In genomic region chr9:93461414-93461743, GRCh38 we compare ENCODE assay signal across 18 cellular contexts. TPM values are rescaled to one million over a fixed set of nuclear protein-coding genes. Genes with fewer than 3 reads are reported as not detected.
DNase-seq lines count a peak whose midpoint lies in the region; ATAC-seq and TF ChIP-seq lines count a peak whose summit lies in the region.
"Had no signal": no experiment of that assay in that cellular context is flagged by ENCODE, and none has a peak within 500 bp of the region (broad histone marks: within the 10 kb centered on the region; RNA-seq: fewer than 3 reads in every experiment).

No MANE protein-coding gene starts in this region.

- H3K36me3 ChIP-seq in CD4-positive, CD25-positive, alpha-beta regulatory T cell (ENCODE audit: control insufficient read depth, insufficient read depth, low read length): peaks cover 2% of the 10 kb centered on the region
- H3K36me3 ChIP-seq in HEK293 (ENCODE audit: control insufficient read depth in 2 of 2, insufficient read depth in 1 of 2, low read length in 2 of 2): no peaks in the 10 kb centered on the region
- no peaks in the 10 kb centered on the region; the same call in 1 of the 2 replicates for H3K36me3 ChIP-seq in SU-DHL-6 (ENCODE audit: low read length)

- no peak overlapping the region for H3K4me3 ChIP-seq in CD4-positive, CD25-positive, alpha-beta regulatory T cell (ENCODE audit: low read depth, low read length)
- H3K4me3 ChIP-seq in HEK293 (ENCODE audit: low read depth, low read length) (no peak overlapping the region), SU-DHL-6 (ENCODE audit: insufficient read depth, low read length, poor library complexity, severe bottlenecking) (no peak overlapping the region)
- H3K4me3 ChIP-seq: BLaER1 treated with 17β-estradiol and CSF1 and Interleukin-3, amounts not matched to agents 10 nM and 100 nM had no signal

- DNase-seq in CD4-positive, CD25-positive, alpha-beta regulatory T cell: no peak
- DNase-seq in naive B cell: no peak
- no peak for DNase-seq in T-helper 9 cell
- no peak for DNase-seq in SK-N-DZ (ENCODE audit: low spot score)
- DNase-seq: H7; NCI-H1105; NCI-H510A; NCI-H748 treated with DMSO at 0.1 percent for 48 hours; NK-92 treated with Interleukin-12 subunit alpha and Interleukin-12 subunit beta, amount 100 ng/mL, for 24 hours; RPMI8226; SHP77 treated with DMSO at 0.1 percent for 48 hours had no signal

- H3K9me3 Mint-ChIP-seq in CD4-positive, CD25-positive, alpha-beta regulatory T cell: no peaks in the 10 kb centered on the region
- H3K9me3 Mint-ChIP-seq in naive B cell: peaks cover 0 to 3% (median 0%) of the 10 kb centered on the region in 7 donors
- H3K9me3 Mint-ChIP-seq: IgD-negative memory B cell had no signal

- H3K4me2 ChIP-seq in SU-DHL-6 (ENCODE audit: low read depth, low read length, poor library complexity, severe bottlenecking): no peak overlapping the region

- H4K20me1 ChIP-seq in SU-DHL-6 (ENCODE audit: low read depth, low read length): no peaks in the 10 kb centered on the region; the same call in 1 of the 2 replicates

- peaks cover 67% of the 10 kb centered on the region for H3K4me1 ChIP-seq in CD4-positive, CD25-positive, alpha-beta regulatory T cell (ENCODE audit: control insufficient read depth, insufficient read depth, low read length, poor library complexity, severe bottlenecking)
- H3K4me1 ChIP-seq in HEK293 (ENCODE audit: control insufficient read depth, insufficient read depth, low read length): peaks cover 26% of the 10 kb centered on the region

- H3K4me1 Mint-ChIP-seq in CD4-positive, CD25-positive, alpha-beta regulatory T cell: peaks cover 61 to 95% (median 84%) of the 10 kb centered on the region in 4 donors
- H3K4me1 Mint-ChIP-seq in naive B cell: peaks cover 68 to 88% (median 83%) of the 10 kb centered on the region in 3 donors

- H3K79me2 ChIP-seq in SU-DHL-6 (ENCODE audit: insufficient read depth, low read length): peaks cover 100% of the 10 kb centered on the region

- peaks cover 14% of the 10 kb centered on the region for H3K36me3 Mint-ChIP-seq in CD4-positive, CD25-positive, alpha-beta regulatory T cell
- peaks cover 4 to 14% of the 10 kb centered on the region in 2 donors for H3K36me3 Mint-ChIP-seq in naive B cell

- peaks cover 11% of the 10 kb centered on the region; the same call in 1 of the 2 replicates for H3F3A ChIP-seq in SU-DHL-6 (ENCODE audit: insufficient read depth)

- peak overlapping the region; percentile 34 for H3K27ac ChIP-seq in CD4-positive, CD25-positive, alpha-beta regulatory T cell (ENCODE audit: insufficient read depth, low read length, poor library complexity, severe bottlenecking)
- no peak overlapping the region for H3K27ac ChIP-seq in HEK293 (ENCODE audit: extremely low read depth, low read depth, low read length)
- H3K27ac ChIP-seq in SU-DHL-6 (ENCODE audit: low read depth, low read length): 0 out of 2 replicates have a peak overlapping the region, but pooled peaks have one; percentile 22
- H3K27ac ChIP-seq: HL-60 had no signal

- no peak for TF ChIP-seq CTCF in HEK293 (tag by site-specific recombination; IDR thresholded peaks at IDR 0.05)
- no peak for TF ChIP-seq CTCF in SU-DHL-6 (IDR thresholded peaks at IDR 0.05; ENCODE audit: insufficient read depth, low read length, poor library complexity, severe bottlenecking)

- no peaks in the 10 kb centered on the region for H3K27me3 Mint-ChIP-seq in CD4-positive, CD25-positive, alpha-beta regulatory T cell
- H3K27me3 Mint-ChIP-seq in naive B cell: no peaks in the 10 kb centered on the region
- H3K27me3 Mint-ChIP-seq: IgD-negative memory B cell had no signal

- H3K9ac ChIP-seq in SU-DHL-6 (ENCODE audit: low read length): no peak overlapping the region
- H3K9ac ChIP-seq: BLaER1 treated with 17β-estradiol and CSF1 and Interleukin-3, amounts not matched to agents 10 nM and 100 nM had no signal

- POLR2A ChIA-PET in HEK293 (lab: Yijun Ruan, JAX): no interaction called here

- H3K9me3 ChIP-seq in CD4-positive, CD25-positive, alpha-beta regulatory T cell (ENCODE audit: control insufficient read depth in 2 of 2, low read length in 2 of 2): no peaks in the 10 kb centered on the region
- H3K9me3 ChIP-seq in HEK293 (ENCODE audit: control insufficient read depth, insufficient read depth, low read depth, low read length) (no peaks in the 10 kb centered on the region), SU-DHL-6 (ENCODE audit: insufficient read depth, low read length) (no peaks in the 10 kb centered on the region)
- H3K9me3 ChIP-seq: BLaER1 treated with 17β-estradiol and CSF1 and Interleukin-3, amounts not matched to agents 10 nM and 100 nM had no signal

- no peaks in the 10 kb centered on the region for H3K27me3 ChIP-seq in CD4-positive, CD25-positive, alpha-beta regulatory T cell (ENCODE audit: control insufficient read depth, insufficient read depth, low read length)
- H3K27me3 ChIP-seq in SU-DHL-6 (ENCODE audit: low read length): no peaks in the 10 kb centered on the region
- H3K27me3 ChIP-seq: BLaER1 treated with 17β-estradiol and CSF1 and Interleukin-3, amounts not matched to agents 10 nM and 100 nM had no signal

- H3K27ac Mint-ChIP-seq in CD4-positive, CD25-positive, alpha-beta regulatory T cell: no peak overlapping the region
- peak overlapping the region in 5 of 6 donors; percentile 32 to 82 (median 45) for H3K27ac Mint-ChIP-seq in naive B cell

- no peak for ATAC-seq in CD4-positive, CD25-positive, alpha-beta regulatory T cell (ENCODE audit: low read depth in 2 of 2)
- ATAC-seq in naive B cell (ENCODE audit: low read depth in 2 of 2) (no peak), HG03460 (IDR thresholded peaks at IDR 0.05; ENCODE audit: unreplicated experiment) (no peak), GM21447 (IDR thresholded peaks at IDR 0.05; ENCODE audit: unreplicated experiment) (no peak)

- H2AFZ ChIP-seq in SU-DHL-6 (ENCODE audit: low read depth, low read length, severe bottlenecking): no peak overlapping the region

- H3K4me3 Mint-ChIP-seq in CD4-positive, CD25-positive, alpha-beta regulatory T cell: no peak overlapping the region
- H3K4me3 Mint-ChIP-seq in naive B cell: peak overlapping the region in 1 of 8 donors; percentile 22

- no peaks in the 10 kb centered on the region for H3K9me2 ChIP-seq in SU-DHL-6 (replicated peaks; ENCODE audit: insufficient read depth, low read length)

- CTCF ChIA-PET in HEK293 (lab: Yijun Ruan, JAX): interaction anchor here (0.7 kb wide), 1 partner anchor 308 kb away, joined by 3 read pairs; no protein-coding TSS in a partner anchor

TF ChIP-seq in HEK293, 187 proteins besides CTCF, POLR2A, EP300 and RAD21:
- no peak for TF ChIP-seq SALL2 (tag by site-specific recombination; IDR thresholded peaks at IDR 0.05; ENCODE audit: borderline replicate concordance)
- TF ChIP-seq, protein P1, sequence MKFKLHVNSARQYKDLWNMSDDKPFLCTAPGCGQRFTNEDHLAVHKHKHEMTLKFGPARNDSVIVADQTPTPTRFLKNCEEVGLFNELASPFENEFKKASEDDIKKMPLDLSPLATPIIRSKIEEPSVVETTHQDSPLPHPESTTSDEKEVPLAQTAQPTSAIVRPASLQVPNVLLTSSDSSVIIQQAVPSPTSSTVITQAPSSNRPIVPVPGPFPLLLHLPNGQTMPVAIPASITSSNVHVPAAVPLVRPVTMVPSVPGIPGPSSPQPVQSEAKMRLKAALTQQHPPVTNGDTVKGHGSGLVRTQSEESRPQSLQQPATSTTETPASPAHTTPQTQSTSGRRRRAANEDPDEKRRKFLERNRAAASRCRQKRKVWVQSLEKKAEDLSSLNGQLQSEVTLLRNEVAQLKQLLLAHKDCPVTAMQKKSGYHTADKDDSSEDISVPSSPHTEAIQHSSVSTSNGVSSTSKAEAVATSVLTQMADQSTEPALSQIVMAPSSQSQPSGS (tag by site-specific recombination; IDR thresholded peaks at IDR 0.05; ENCODE audit: low read depth): 0 out of 2 replicates have a peak, but pooled peaks have one; percentile 9
TF ChIP-seq in HEK293: peak in this region for 1.

RNA-seq across cellular contexts. Expression of gene FAM120AOS, which starts 8.0 kb away (rescaled TPM):
- total RNA-seq in CD4-positive, CD25-positive, alpha-beta regulatory T cell: 45.7 TPM
- 10 to 100 TPM; 50.2 to 64.3 (median 56.5) TPM for polyA plus RNA-seq in CD4-positive, CD25-positive, alpha-beta regulatory T cell
- 10 to 100 TPM; 54.8 to 85.9 (median 68.0) TPM for polyA plus RNA-seq in naive B cell (ENCODE audit: low read depth in 6 of 6)
- 27.2 and 31.6 TPM in 2 replicates for polyA plus RNA-seq in SK-N-DZ (2014; cell fraction: cytosol; rRNA removed)
- 15.8 and 20.8 TPM in 2 replicates for polyA plus RNA-seq in SK-N-DZ (2014; cell fraction: nucleus; rRNA removed)

RNA-seq across cellular contexts. Expression of gene FAM120A, which starts 9.9 kb away (rescaled TPM):
- 95.7 TPM for total RNA-seq in CD4-positive, CD25-positive, alpha-beta regulatory T cell
- 10 to 100 TPM; 11.3 to 14.3 (median 12.1) TPM for polyA plus RNA-seq in CD4-positive, CD25-positive, alpha-beta regulatory T cell
- 10 to 100 TPM in 3 of 6 donors, 1 to 10 TPM in 3; 6.8 to 16.7 (median 11.0) TPM for polyA plus RNA-seq in naive B cell (ENCODE audit: low read depth in 6 of 6)
- polyA plus RNA-seq in SK-N-DZ (2014; cell fraction: cytosol; rRNA removed): 12.4 and 14.0 TPM in 2 replicates
- polyA plus RNA-seq in SK-N-DZ (2014; cell fraction: nucleus; rRNA removed): 13.4 and 29.0 TPM in 2 replicates

Comparison
In these comparisons a context has a peak if more than half of its experiments do, and no peak if none do; other contexts are left out.
1. H3K27ac Mint-ChIP-seq: peak in naive B cell (5 of 6); none in CD4-positive, CD25-positive, alpha-beta regulatory T cell (0 of 3).